ENCODE assay signal across 10 cellular contexts in the genomic region with DNA sequence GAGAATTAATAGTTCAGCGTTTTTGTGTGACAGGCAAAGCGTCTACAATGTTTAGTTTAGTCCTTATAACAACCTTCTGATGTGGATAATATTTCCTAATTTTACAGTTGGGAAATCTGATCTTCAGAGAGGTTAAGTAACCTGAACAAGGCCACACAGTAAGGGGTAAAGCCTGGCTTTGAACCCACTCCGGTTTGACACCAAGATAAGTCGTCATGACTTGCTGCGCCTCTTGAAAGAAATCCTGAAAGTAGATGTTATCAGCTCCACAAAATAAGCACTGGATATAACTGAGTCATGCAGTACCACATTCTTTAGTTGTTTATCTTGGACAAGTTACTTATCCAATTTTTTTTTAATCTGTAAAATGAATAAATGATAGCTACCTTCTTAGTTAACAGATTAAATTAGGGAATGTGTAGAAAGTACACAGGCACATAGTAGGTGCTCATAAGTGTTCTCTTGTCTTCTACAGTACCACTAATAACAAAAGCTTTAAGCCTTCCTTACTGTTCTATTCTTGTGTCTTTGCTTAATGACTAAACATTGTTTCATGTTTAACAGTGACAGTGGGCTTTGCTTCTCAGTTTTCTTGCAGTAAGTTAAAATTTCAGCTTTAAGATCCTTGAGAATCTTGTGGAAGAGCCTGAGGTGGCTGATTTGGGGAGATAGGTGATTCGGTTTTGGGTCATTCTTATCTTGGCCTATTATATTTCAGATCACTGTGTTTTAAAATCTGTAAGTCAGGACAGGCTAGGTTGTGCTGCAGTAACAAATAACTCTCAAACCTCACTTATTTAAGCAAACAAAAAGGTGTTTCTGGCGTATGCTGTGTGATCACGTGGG. TPM values are rescaled to one million over a fixed set of nuclear protein-coding genes. Genes with fewer than 3 reads are reported as not detected.
A peak's percentile ranks its signal among the peaks of the same experiment; 100 is the strongest.
DNase-seq lines count a peak whose midpoint lies in the region; ATAC-seq, FAIRE-seq and TF ChIP-seq lines count a peak whose summit lies in the region.
"Had no signal": no experiment of that assay in that cellular context is flagged by ENCODE, and none has a peak within 500 bp of the region (broad histone marks: within the 10 kb centered on the region; RNA-seq: fewer than 3 reads in every experiment).

No MANE protein-coding gene starts in this region.

- H3K9ac ChIP-seq in astrocyte (ENCODE audit: low read length) = peak overlapping the region; percentile 90

- POLR2A ChIA-PET in AG04450 (lab: Yijun Ruan, JAX) = interaction anchor here (0.6 to 3.8 kb wide), 5 partner anchors 8 to 875 kb away, joined by 3 to 22 read pairs (median 5); no protein-coding TSS in a partner anchor

- H3K4me2 ChIP-seq in astrocyte (ENCODE audit: low read length) = peak overlapping the region; percentile 88

- H3K36me3 ChIP-seq in astrocyte (ENCODE audit: insufficient read depth, low read length) (peaks cover 19% of the 10 kb centered on the region), left lung (peaks cover 0 to 34% of the 10 kb centered on the region in 2 donors)

- H3K4me3 Mint-ChIP-seq in astrocyte (ENCODE audit: unreplicated experiment) = peak overlapping the region; percentile 89

- H2AFZ ChIP-seq in astrocyte (ENCODE audit: low read depth, low read length) = no peak overlapping the region

- intact Hi-C loops in left lung (cut with DNase I) = no loop called here

- no peak for DNase-seq in AG04450 (ENCODE audit: low read depth, low spot score)
- peak; percentile 20 for DNase-seq in HT-29 (ENCODE audit: low spot score)
- DNase-seq in astrocyte (ENCODE audit: low read depth) = peak; percentile 92
- DNase-seq in left lung = no peak
- no peak for DNase-seq in stimulated activated CD4-positive, alpha-beta T cell treated with anti-CD3 and anti-CD28 coated beads, Interleukin-1b, Interleukin-23, amount 100 ng/mL, for 48 hours
- DNase-seq: GF-D8, Peyer's patch had no signal

- peak overlapping the region; percentile 86 for H3K27ac Mint-ChIP-seq in astrocyte (ENCODE audit: unreplicated experiment)

- H3K4me1 ChIP-seq in astrocyte (ENCODE audit: insufficient read depth, low read length) (peaks cover 17% of the 10 kb centered on the region), left lung (peaks cover 5 to 31% of the 10 kb centered on the region in 2 donors)

- H4K20me1 ChIP-seq in astrocyte (ENCODE audit: insufficient read depth, low read length) = peaks cover 8% of the 10 kb centered on the region

- H3K9me3 Mint-ChIP-seq in astrocyte (ENCODE audit: unreplicated experiment) = peaks cover 2% of the 10 kb centered on the region

- H3K27ac ChIP-seq in AG04450 (ENCODE audit: low read depth, low read length) = no peak overlapping the region
- peak overlapping the region; percentile 89 for H3K27ac ChIP-seq in astrocyte (ENCODE audit: low read depth, low read length)
- peak overlapping the region; percentile 97 to 98 for H3K27ac ChIP-seq in left lung

- TF ChIP-seq CTCF in AG04450 (IDR thresholded peaks at IDR 0.05; ENCODE audit: low read depth, low read length) (no peak), astrocyte (IDR thresholded peaks at IDR 0.05; ENCODE audit: insufficient read depth, low read depth, low read length) (no peak), left lung (IDR thresholded peaks at IDR 0.05) (no peak)

- H3K27me3 Mint-ChIP-seq in astrocyte (ENCODE audit: low read depth, unreplicated experiment) = no peaks in the 10 kb centered on the region

- peaks cover 14% of the 10 kb centered on the region for H3K36me3 Mint-ChIP-seq in astrocyte (ENCODE audit: low read depth, unreplicated experiment)

- no peak for ATAC-seq in left lung
- no peak for ATAC-seq in HG02981 (IDR thresholded peaks at IDR 0.05; ENCODE audit: unreplicated experiment)
- ATAC-seq in HG03175 (IDR thresholded peaks at IDR 0.05; ENCODE audit: unreplicated experiment) = no peak
- no peak for ATAC-seq in GM21737 (IDR thresholded peaks at IDR 0.05; ENCODE audit: unreplicated experiment)

- peaks cover 12% of the 10 kb centered on the region for H3K4me1 Mint-ChIP-seq in astrocyte (ENCODE audit: low read depth, unreplicated experiment)

- peak; percentile 88 for FAIRE-seq in astrocyte (lab: Jason Lieb, UNC)

- no peaks in the 10 kb centered on the region for H3K27me3 ChIP-seq in AG04450 (ENCODE audit: control insufficient read depth, insufficient read depth, low read length)
- H3K27me3 ChIP-seq in astrocyte (ENCODE audit: insufficient read depth, low read length) = no peaks in the 10 kb centered on the region
- H3K27me3 ChIP-seq in left lung = no peaks in the 10 kb centered on the region
- H3K27me3 ChIP-seq: Peyer's patch had no signal

- H3K79me2 ChIP-seq in astrocyte (ENCODE audit: insufficient read depth, low read length) = peaks cover 50% of the 10 kb centered on the region

- H3K4me3 ChIP-seq in AG04450 (ENCODE audit: low read depth, low read length) (peak overlapping the region; percentile 83), astrocyte (ENCODE audit: insufficient read depth, low read depth, low read length) (peak overlapping the region; percentile 70), left lung (peak overlapping the region in 1 of 2 donors; percentile 70)

- CTCF ChIA-PET in AG04450 (lab: Charles Lee) = interaction anchor here (0.7 to 2.4 kb wide), 10 partner anchors 58 to 429 kb away, joined by 3 to 21 read pairs (median 4); a partner anchor contains a TSS

- H3K9me3 ChIP-seq in AG04450 (ENCODE audit: control insufficient read depth, insufficient read depth, low read length) (peaks cover 8% of the 10 kb centered on the region; the same call in 1 of the 2 replicates), astrocyte (ENCODE audit: insufficient read depth, low read depth, low read length) (peaks cover 3% of the 10 kb centered on the region), left lung (no peaks in the 10 kb centered on the region)
- H3K9me3 ChIP-seq: Peyer's patch had no signal

RNA-seq across cellular contexts. Expression of a gene that starts 2.1 kb away (rescaled TPM):
- 13.9 and 15.9 TPM in 2 replicates for polyA plus RNA-seq in AG04450 (2011; rRNA removed)
- 41.5 and 42.3 TPM in 2 replicates for polyA minus RNA-seq in AG04450 (2011; rRNA and poly(A)+ RNA removed)
- 7.0 and 9.3 TPM in 2 replicates for total RNA-seq in HT-29 (2014; rRNA removed; shearing (Covaris generic))
- total RNA-seq in astrocyte (46.9 and 48.9 TPM in 2 replicates), left lung (10 to 100 TPM; 29.2 to 35.9 TPM)

Comparison
In these comparisons a context has a peak if more than half of its experiments do, and no peak if none do; other contexts are left out.
1. DNase-seq: peak in HT-29 (single experiment) and astrocyte (single experiment); none in AG04450 (single experiment), left lung (0 of 2) and stimulated activated CD4-positive, alpha-beta T cell treated with anti-CD3 and anti-CD28 coated beads, Interleukin-1b, Interleukin-23, amount 100 ng/mL, for 48 hours (single experiment).